ENCODE assay signal across 14 cellular contexts in genomic region chr7:128827971-128828711, GRCh38. TPM values are rescaled to one million over a fixed set of nuclear protein-coding genes. Genes with fewer than 3 reads are reported as not detected.
DNase-seq lines count a peak whose midpoint lies in the region; ATAC-seq, FAIRE-seq and TF ChIP-seq lines count a peak whose summit lies in the region.
"Had no signal": no experiment of that assay in that cellular context is flagged by ENCODE, and none has a peak within 500 bp of the region (broad histone marks: within the 10 kb centered on the region; RNA-seq: fewer than 3 reads in every experiment).

No MANE protein-coding gene starts in this region.

- peaks cover 6 to 21% (median 12%) of the 10 kb centered on the region in 3 donors for H3K4me1 Mint-ChIP-seq in CD8-positive, alpha-beta memory T cell

- no peaks in the 10 kb centered on the region for H3K9me3 ChIP-seq in CD8-positive, alpha-beta memory T cell (ENCODE audit: low read length)
- H3K9me3 ChIP-seq in osteoblast (ENCODE audit: low read depth, low read length): no peaks in the 10 kb centered on the region

- H3K27ac Mint-ChIP-seq in CD8-positive, alpha-beta memory T cell: no peak overlapping the region
- H3K27ac Mint-ChIP-seq: activated naive CD4-positive, alpha-beta T cell treated with anti-CD3 and anti-CD28 coated beads, Interleukin-2, amount 50 U/mL, for 24 hours; CD14-positive monocyte had no signal

- H2AFZ ChIP-seq in osteoblast (ENCODE audit: low read length): no peak overlapping the region

- FAIRE-seq in GM12891 (lab: Jason Lieb, UNC): no peak

- POLR2A ChIA-PET in CD8-positive, alpha-beta memory T cell (lab: Charles Lee): no interaction called here

- H3K36me3 Mint-ChIP-seq in CD8-positive, alpha-beta memory T cell: no peaks in the 10 kb centered on the region
- H3K36me3 Mint-ChIP-seq: activated naive CD4-positive, alpha-beta T cell treated with anti-CD3 and anti-CD28 coated beads, Interleukin-2, amount 50 U/mL, for 24 hours had no signal

- TF ChIP-seq POLR2A in GM12891 (IDR thresholded peaks at IDR 0.05; ENCODE audit: low read depth, low read length): no peak

- CTCF ChIA-PET in CD8-positive, alpha-beta memory T cell (lab: Charles Lee): no interaction called here

- H3K4me3 ChIP-seq in CD8-positive, alpha-beta memory T cell (ENCODE audit: low read length): no peak overlapping the region
- H3K4me3 ChIP-seq in fibroblast of the aortic adventitia (ENCODE audit: low read depth, low read length) (peak overlapping the region; percentile 17), osteoblast (ENCODE audit: insufficient read depth, low read length) (peak overlapping the region; percentile 48)

- TF ChIP-seq CTCF in fibroblast of the aortic adventitia (IDR thresholded peaks at IDR 0.05; ENCODE audit: insufficient read depth, low read length) (no peak), osteoblast (IDR thresholded peaks at IDR 0.05; ENCODE audit: extremely low read depth, low read depth, low read length) (no peak)

- H3K36me3 ChIP-seq in CD8-positive, alpha-beta memory T cell (ENCODE audit: insufficient read depth, low read length): no peaks in the 10 kb centered on the region
- H3K36me3 ChIP-seq in osteoblast (ENCODE audit: insufficient read depth, low read length): no peaks in the 10 kb centered on the region

- H4K20me1 ChIP-seq in osteoblast (ENCODE audit: insufficient read depth, low read length): peaks cover 26% of the 10 kb centered on the region

- no peaks in the 10 kb centered on the region for H3K9me3 Mint-ChIP-seq in CD8-positive, alpha-beta memory T cell
- H3K9me3 Mint-ChIP-seq: activated naive CD4-positive, alpha-beta T cell treated with anti-CD3 and anti-CD28 coated beads, Interleukin-2, amount 50 U/mL, for 24 hours had no signal

- H3K79me2 ChIP-seq in osteoblast (ENCODE audit: insufficient read depth, low read length): peaks cover 29% of the 10 kb centered on the region

- peaks cover 34 to 45% of the 10 kb centered on the region in 2 donors for H3K27me3 Mint-ChIP-seq in CD8-positive, alpha-beta memory T cell

- H3K27ac ChIP-seq in CD8-positive, alpha-beta memory T cell (ENCODE audit: low read depth, low read length): peak overlapping the region; percentile 24
- H3K27ac ChIP-seq in osteoblast (ENCODE audit: low read depth, low read length): peak overlapping the region; percentile 95
- H3K27ac ChIP-seq: VCaP had no signal

- peak overlapping the region; percentile 78 for H3K4me2 ChIP-seq in osteoblast (ENCODE audit: insufficient read depth, low read length)

- no peak for ATAC-seq in GM18858 (IDR thresholded peaks at IDR 0.05; ENCODE audit: unreplicated experiment)

- H3K4me1 ChIP-seq in CD8-positive, alpha-beta memory T cell (ENCODE audit: insufficient read depth, low read length): peaks cover 7% of the 10 kb centered on the region
- H3K4me1 ChIP-seq in osteoblast (ENCODE audit: insufficient read depth, low read length): peaks cover 40% of the 10 kb centered on the region

- DNase-seq in CD8-positive, alpha-beta memory T cell: no peak
- DNase-seq in SK-N-DZ (ENCODE audit: low spot score) (peak; percentile 40), fibroblast of the aortic adventitia (ENCODE audit: low read depth) (peak; percentile 89), osteoblast (ENCODE audit: insufficient read length, low spot score, missing footprints) (peak; percentile 94), NCI-H82 (lab: John Stamatoyannopoulos, UW) (no peak), GM12891 (ENCODE audit: insufficient read length, low spot score) (no peak), DMS153 (lab: John Stamatoyannopoulos, UW) (no peak)
- DNase-seq: head of caudate nucleus, NCI-H526 treated with DMSO at 0.1 percent for 48 hours had no signal

- H3K27me3 ChIP-seq in CD8-positive, alpha-beta memory T cell (ENCODE audit: insufficient read depth, low read length, poor library complexity, severe bottlenecking): peaks cover 15% of the 10 kb centered on the region
- no peaks in the 10 kb centered on the region for H3K27me3 ChIP-seq in osteoblast (ENCODE audit: insufficient read depth, low read length)

- H3K4me3 Mint-ChIP-seq in CD8-positive, alpha-beta memory T cell: peak overlapping the region in 2 of 7 donors; percentile 45 to 69
- H3K4me3 Mint-ChIP-seq: activated naive CD4-positive, alpha-beta T cell treated with anti-CD3 and anti-CD28 coated beads, Interleukin-2, amount 50 U/mL, for 24 hours had no signal

TF ChIP-seq in GM12891, 5 proteins besides CTCF, POLR2A, EP300 and RAD21:
- TF ChIP-seq SPI1 (IDR thresholded peaks at IDR 0.05; ENCODE audit: low read depth, low read length): no peak
- TF ChIP-seq POU2F2 (IDR thresholded peaks at IDR 0.05; ENCODE audit: low read depth, low read length): no peak
- TF ChIP-seq PAX5 (IDR thresholded peaks at IDR 0.05; ENCODE audit: insufficient read depth, low read length, severe bottlenecking): no peak
TF ChIP-seq in GM12891: peak in this region for 0.

RNA-seq across cellular contexts. Expression of gene FLNC, which starts 2.1 kb away (rescaled TPM):
- not detected for total RNA-seq in CD8-positive, alpha-beta memory T cell
- not detected for polyA plus RNA-seq in CD8-positive, alpha-beta memory T cell
- 11.6 and 13.1 TPM in 2 replicates for polyA plus RNA-seq in SK-N-DZ (2014; cell fraction: cytosol; rRNA removed)
- 14.1 and 19.8 TPM in 2 replicates for polyA plus RNA-seq in SK-N-DZ (2014; cell fraction: nucleus; rRNA removed)
- total RNA-seq in fibroblast of the aortic adventitia (ENCODE audit: low replicate concordance) (43.7 and 193 TPM in 2 replicates), osteoblast (93.7 and 130 TPM in 2 replicates)
- polyA plus RNA-seq in GM12891 (2012; ENCODE audit: low read depth, missing spikeins): 0.08 TPM
- polyA plus RNA-seq: CD14-positive monocyte had no signal

RNA-seq across cellular contexts. Expression of gene ATP6V1F, which starts 34.5 kb away (rescaled TPM):
- 100 to 1,000 TPM; 145 to 147 TPM for total RNA-seq in CD8-positive, alpha-beta memory T cell
- polyA plus RNA-seq in CD8-positive, alpha-beta memory T cell: 295 TPM
- 217 and 371 TPM in 2 replicates for polyA plus RNA-seq in SK-N-DZ (2014; cell fraction: cytosol; rRNA removed)
- 110 and 137 TPM in 2 replicates for polyA plus RNA-seq in SK-N-DZ (2014; cell fraction: nucleus; rRNA removed)
- 6.1 and 76.7 TPM in 2 replicates for total RNA-seq in fibroblast of the aortic adventitia (ENCODE audit: low replicate concordance)
- total RNA-seq in osteoblast: 91.9 and 95.2 TPM in 2 replicates
- polyA plus RNA-seq in GM12891 (2012; ENCODE audit: low read depth, missing spikeins): 253 TPM

RNA-seq across cellular contexts. Expression of gene CCDC136, which starts 36.4 kb away (rescaled TPM):
- total RNA-seq in CD8-positive, alpha-beta memory T cell: 1 to 10 TPM; 8.7 to 9.0 TPM
- 2.6 TPM for polyA plus RNA-seq in CD8-positive, alpha-beta memory T cell
- 27.4 and 29.5 TPM in 2 replicates for polyA plus RNA-seq in SK-N-DZ (2014; cell fraction: cytosol; rRNA removed)
- polyA plus RNA-seq in SK-N-DZ (2014; cell fraction: nucleus; rRNA removed): 93.0 and 152 TPM in 2 replicates
- total RNA-seq in fibroblast of the aortic adventitia (ENCODE audit: low replicate concordance) (9.9 and 15.7 TPM in 2 replicates), osteoblast (7.2 and 10.0 TPM in 2 replicates)
- polyA plus RNA-seq in GM12891 (2012; ENCODE audit: low read depth, missing spikeins): 0.76 TPM

RNA-seq across cellular contexts. Expression of gene OPN1SW, which starts 52.5 kb away (rescaled TPM):
- not detected for total RNA-seq in CD8-positive, alpha-beta memory T cell
- not detected for polyA plus RNA-seq in CD8-positive, alpha-beta memory T cell
- not detected in 2 replicates for polyA plus RNA-seq in SK-N-DZ (2014; cell fraction: cytosol; rRNA removed)
- not detected in 2 replicates for polyA plus RNA-seq in SK-N-DZ (2014; cell fraction: nucleus; rRNA removed)
- total RNA-seq in fibroblast of the aortic adventitia (ENCODE audit: low replicate concordance): not detected in 2 replicates
- not detected in 2 replicates for total RNA-seq in osteoblast
- 0.10 TPM for polyA plus RNA-seq in GM12891 (2012; ENCODE audit: low read depth, missing spikeins)
- total RNA-seq: posterior vena cava had no signal
- polyA plus RNA-seq: CD14-positive monocyte had no signal

Comparison
In these comparisons a context has a peak if more than half of its experiments do, and no peak if none do; other contexts are left out.
1. DNase-seq: peak in SK-N-DZ (single experiment), fibroblast of the aortic adventitia (single experiment) and osteoblast (single experiment); none in CD8-positive, alpha-beta memory T cell (0 of 5), NCI-H82 (single experiment), GM12891 (single experiment) and DMS153 (single experiment).
2. RNA of gene FLNC, which starts 2.1 kb away (total RNA-seq): 43.7 to 193 TPM in fibroblast of the aortic adventitia and 93.7 to 130 TPM in osteoblast; not detected in CD8-positive, alpha-beta memory T cell; every median in the first group is over 10 times any median in the second.